Comparison of ENCODE assay signal across 8 cellular contexts in genomic region chr18:63970803-63971191, GRCh38. TPM values are rescaled to one million over a fixed set of nuclear protein-coding genes. Genes with fewer than 3 reads are reported as not detected.
DNase-seq lines count a peak whose midpoint lies in the region; ATAC-seq and TF ChIP-seq lines count a peak whose summit lies in the region.

No MANE protein-coding gene starts in this region.

- H3K36me3 Mint-ChIP-seq in natural killer cell treated with Interleukin-12 subunit alpha and Interleukin-12 subunit beta and Interleukin-15 and Interleukin-18, amount 100 ng/mL, for 72 hours, result peaks cover 15% of the 10 kb centered on the region

- peak overlapping the region; percentile 46 for H3K4me2 ChIP-seq in SU-DHL-6 (ENCODE audit: low read depth, low read length, poor library complexity, severe bottlenecking)

- peak overlapping the region; percentile 78 to 92 for H3K27ac Mint-ChIP-seq in natural killer cell treated with Interleukin-12 subunit alpha and Interleukin-12 subunit beta and Interleukin-15 and Interleukin-18, amount 100 ng/mL, for 72 hours

- DNase-seq in DMS79 (lab: John Stamatoyannopoulos, UW), result peak; percentile 51
- DNase-seq in fibroblast of gingiva (ENCODE audit: low read depth), result peak; percentile 31
- no peak for DNase-seq in natural killer cell treated with Interleukin-12 subunit alpha and Interleukin-12 subunit beta and Interleukin-15 and Interleukin-18, amount 100 ng/mL, for 72 hours (ENCODE audit: low spot score)
- no peak for DNase-seq in RPMI8226
- no peak for DNase-seq in MV-4-11 (lab: John Stamatoyannopoulos, UW)
- no peak for DNase-seq in OCI-M2 (lab: John Stamatoyannopoulos, UW; ENCODE audit: unreplicated experiment)

- TF ChIP-seq CTCF in SU-DHL-6 (IDR thresholded peaks at IDR 0.05; ENCODE audit: insufficient read depth, low read length, poor library complexity, severe bottlenecking), result no peak

- peaks cover 32 to 53% of the 10 kb centered on the region in 2 donors for H3K4me1 Mint-ChIP-seq in natural killer cell treated with Interleukin-12 subunit alpha and Interleukin-12 subunit beta and Interleukin-15 and Interleukin-18, amount 100 ng/mL, for 72 hours (ENCODE audit: low read depth in 2 of 2)

- peaks cover 5 to 37% of the 10 kb centered on the region in 2 donors for H3K27me3 Mint-ChIP-seq in natural killer cell treated with Interleukin-12 subunit alpha and Interleukin-12 subunit beta and Interleukin-15 and Interleukin-18, amount 100 ng/mL, for 72 hours

- no peak overlapping the region for H3K27ac ChIP-seq in SU-DHL-6 (ENCODE audit: low read depth, low read length)

- H3K27me3 ChIP-seq in SU-DHL-6 (ENCODE audit: low read length), result no peaks in the 10 kb centered on the region

- H3K4me3 Mint-ChIP-seq in natural killer cell treated with Interleukin-12 subunit alpha and Interleukin-12 subunit beta and Interleukin-15 and Interleukin-18, amount 100 ng/mL, for 72 hours, result peak overlapping the region; percentile 92

- H3K9me2 ChIP-seq in SU-DHL-6 (replicated peaks; ENCODE audit: insufficient read depth, low read length), result no peaks in the 10 kb centered on the region

- H3F3A ChIP-seq in SU-DHL-6 (ENCODE audit: insufficient read depth), result no peaks in the 10 kb centered on the region

- peak overlapping the region; percentile 56 for H3K9ac ChIP-seq in SU-DHL-6 (ENCODE audit: low read length)

- peak overlapping the region; percentile 55 for H3K4me3 ChIP-seq in SU-DHL-6 (ENCODE audit: insufficient read depth, low read length, poor library complexity, severe bottlenecking)

- H2AFZ ChIP-seq in SU-DHL-6 (ENCODE audit: low read depth, low read length, severe bottlenecking), result peak overlapping the region; percentile 71

- no peaks in the 10 kb centered on the region for H3K9me3 Mint-ChIP-seq in natural killer cell treated with Interleukin-12 subunit alpha and Interleukin-12 subunit beta and Interleukin-15 and Interleukin-18, amount 100 ng/mL, for 72 hours

- no peaks in the 10 kb centered on the region for H4K20me1 ChIP-seq in SU-DHL-6 (ENCODE audit: low read depth, low read length)

- no peaks in the 10 kb centered on the region for H3K9me3 ChIP-seq in SU-DHL-6 (ENCODE audit: insufficient read depth, low read length)

- peak; percentile 7 for ATAC-seq in HG02759 (IDR thresholded peaks at IDR 0.05; ENCODE audit: unreplicated experiment)
- no peak for ATAC-seq in natural killer cell treated with Interleukin-12 subunit alpha and Interleukin-12 subunit beta and Interleukin-15 and Interleukin-18, amount 100 ng/mL, for 72 hours

- H3K36me3 ChIP-seq in SU-DHL-6 (ENCODE audit: low read length), result no peaks in the 10 kb centered on the region

- H3K79me2 ChIP-seq in SU-DHL-6 (ENCODE audit: insufficient read depth, low read length), result no peaks in the 10 kb centered on the region

RNA-seq across cellular contexts. Expression of gene SERPINB8, which starts 0.9 kb away (rescaled TPM):
- total RNA-seq in natural killer cell treated with Interleukin-12 subunit alpha and Interleukin-12 subunit beta and Interleukin-15 and Interleukin-18, amount 100 ng/mL, for 72 hours, result 10 to 100 TPM; 15.9 to 86.0 TPM

RNA-seq across cellular contexts. Expression of gene HMSD, which starts 21.7 kb away (rescaled TPM):
- 10 to 100 TPM; 10.3 to 55.4 TPM for total RNA-seq in natural killer cell treated with Interleukin-12 subunit alpha and Interleukin-12 subunit beta and Interleukin-15 and Interleukin-18, amount 100 ng/mL, for 72 hours

Comparison
In these comparisons a context has a peak if more than half of its experiments do, and no peak if none do; other contexts are left out.
1. DNase-seq: peak in DMS79 (single experiment) and fibroblast of gingiva (single experiment); none in natural killer cell treated with Interleukin-12 subunit alpha and Interleukin-12 subunit beta and Interleukin-15 and Interleukin-18, amount 100 ng/mL, for 72 hours (single experiment), RPMI8226 (single experiment), MV-4-11 (single experiment) and OCI-M2 (single experiment).